In genomic region chr10:86373251-86373650, GRCh38 we compare ENCODE assay signal across 16 cellular contexts. TPM values are rescaled to one million over a fixed set of nuclear protein-coding genes. Genes with fewer than 3 reads are reported as not detected.
DNase-seq lines count a peak whose midpoint lies in the region; ATAC-seq and TF ChIP-seq lines count a peak whose summit lies in the region.
"Had no signal": no experiment of that assay in that cellular context is flagged by ENCODE, and none has a peak within 500 bp of the region (broad histone marks: within the 10 kb centered on the region; RNA-seq: fewer than 3 reads in every experiment).

No MANE protein-coding gene starts in this region.

- WGBS in adrenal gland, 4 donors: 51 to 79% (median 71%) methylated on average over 2 to 3 of the region's 3 CpGs

- no peak overlapping the region for H3K4me3 ChIP-seq in adrenal gland

- no peak for TF ChIP-seq POLR2A in adrenal gland (IDR thresholded peaks at IDR 0.05)

- intact Hi-C loops in adrenal gland (cut with DNase I): loop anchor here in 1 of 2 donors (10.0 kb wide), 1 partner anchor 378 kb away; no protein-coding TSS in a partner anchor

- H3K9me3 ChIP-seq in adrenal gland (replicated peaks in 1 of 3): no peaks in the 10 kb centered on the region
- H3K9me3 ChIP-seq: Caco-2 had no signal

- TF ChIP-seq CTCF in adrenal gland (IDR thresholded peaks at IDR 0.05) (no peak), type B pancreatic cell (conservative IDR thresholded peaks at IDR 0.05) (no peak)

- ATAC-seq in left lobe of liver (no peak), SK-N-SH treated with all-trans-retinoic acid at 6 μM for 48 hours (no peak), GM21737 (IDR thresholded peaks at IDR 0.05; ENCODE audit: unreplicated experiment) (no peak)

- H3K36me3 ChIP-seq in adrenal gland (replicated peaks in 1 of 2): no peaks in the 10 kb centered on the region

- no peaks in the 10 kb centered on the region for H3K9me3 Mint-ChIP-seq in type B pancreatic cell
- H3K9me3 Mint-ChIP-seq: CD8-positive, alpha-beta memory T cell; HFFc6 had no signal

- no peak overlapping the region for H3K4me3 Mint-ChIP-seq in type B pancreatic cell
- H3K4me3 Mint-ChIP-seq: CD8-positive, alpha-beta memory T cell; HFFc6 had no signal

- H3K4me1 Mint-ChIP-seq in type B pancreatic cell (ENCODE audit: unreplicated experiment): no peaks in the 10 kb centered on the region

- no peaks in the 10 kb centered on the region for H3K36me3 Mint-ChIP-seq in type B pancreatic cell
- H3K36me3 Mint-ChIP-seq: CD8-positive, alpha-beta memory T cell had no signal

- H3K27me3 ChIP-seq in adrenal gland: peaks cover 8% of the 10 kb centered on the region

- no peak overlapping the region for H3K27ac Mint-ChIP-seq in type B pancreatic cell
- H3K27ac Mint-ChIP-seq: CD8-positive, alpha-beta memory T cell; HFFc6 had no signal

- H3K4me1 ChIP-seq in adrenal gland (replicated peaks in 1 of 2): peaks cover 0 to 3% of the 10 kb centered on the region in 2 donors

- H3K27me3 Mint-ChIP-seq in type B pancreatic cell: peaks cover 67% of the 10 kb centered on the region

- H3K27ac ChIP-seq in adrenal gland: no peak overlapping the region
- H3K27ac ChIP-seq: 22Rv1 had no signal

- peak; percentile 26 for DNase-seq in activated CD8-positive, alpha-beta memory T cell treated with anti-CD3 and anti-CD28 coated beads for 24 hours
- no peak for DNase-seq in activated CD8-positive, alpha-beta memory T cell treated with anti-CD3 and anti-CD28 coated beads, Interleukin-2, amount 50 U/mL, for 48 hours
- peak in 4 of 7 donors; percentile 9 to 29 (median 17) for DNase-seq in adrenal gland
- peak; percentile 30 for DNase-seq in left lobe of liver (ENCODE audit: low spot score)
- DNase-seq in type B pancreatic cell (ENCODE audit: extremely low spot score, unreplicated experiment): peak; percentile 50
- no peak for DNase-seq in T-helper 1 cell
- DNase-seq: Caco-2; CD8-positive, alpha-beta memory T cell; DND-41; GDM1; HCEC 1CT; HFFc6 had no signal

TF ChIP-seq in SK-N-SH treated with all-trans-retinoic acid at 6 μM for 48 hours, 23 proteins besides CTCF, POLR2A, EP300 and RAD21:
- no peak for TF ChIP-seq ARNTL (CRISPR knock-in tag; IDR thresholded peaks at IDR 0.05; ENCODE audit: borderline replicate concordance, low read depth)
- TF ChIP-seq ZNF70 (CRISPR knock-in tag; IDR thresholded peaks at IDR 0.05): no peak
TF ChIP-seq in SK-N-SH treated with all-trans-retinoic acid at 6 μM for 48 hours: peak in this region for 0.

RNA-seq across cellular contexts. Expression of gene GRID1, which starts 6.7 kb away (rescaled TPM):
- total RNA-seq in adrenal gland (1 to 10 TPM; 2.4 to 8.0 (median 4.0) TPM), left lobe of liver (0.58 TPM), type B pancreatic cell (ENCODE audit: low replicate concordance) (2.4 and 9.2 TPM in 2 replicates)
- polyA plus RNA-seq in adrenal gland: 1 to 10 TPM; 2.2 to 5.6 (median 5.1) TPM
- total RNA-seq: A673; CD8-positive, alpha-beta memory T cell; HFFc6 had no signal
- polyA plus RNA-seq: CD8-positive, alpha-beta memory T cell had no signal

Comparison
In these comparisons a context has a peak if more than half of its experiments do, and no peak if none do; other contexts are left out.
1. DNase-seq: peak in activated CD8-positive, alpha-beta memory T cell treated with anti-CD3 and anti-CD28 coated beads for 24 hours (single experiment), adrenal gland (4 of 7), left lobe of liver (single experiment) and type B pancreatic cell (single experiment); none in activated CD8-positive, alpha-beta memory T cell treated with anti-CD3 and anti-CD28 coated beads, Interleukin-2, amount 50 U/mL, for 48 hours (single experiment) and T-helper 1 cell (0 of 5).